In genomic region chr3:172042136-172042535, GRCh38 we compare ENCODE assay signal across 9 cellular contexts. TPM values are rescaled to one million over a fixed set of nuclear protein-coding genes. Genes with fewer than 3 reads are reported as not detected.
DNase-seq lines count a peak whose midpoint lies in the region; ATAC-seq and TF ChIP-seq lines count a peak whose summit lies in the region.
"Had no signal": no experiment of that assay in that cellular context is flagged by ENCODE, and none has a peak within 500 bp of the region (broad histone marks: within the 10 kb centered on the region; RNA-seq: fewer than 3 reads in every experiment).

No MANE protein-coding gene starts in this region.

- peaks cover 59 to 72% (median 61%) of the 10 kb centered on the region in 3 donors for H3K4me1 Mint-ChIP-seq in T-cell

- no peaks in the 10 kb centered on the region for H3K36me3 ChIP-seq in psoas muscle (ENCODE audit: insufficient read depth in 1 of 2, low read depth in 1 of 2)

- no peaks in the 10 kb centered on the region for H3K27me3 ChIP-seq in psoas muscle (ENCODE audit: insufficient read depth in 3 of 3, low read length in 2 of 3)

- peak overlapping the region; percentile 51 for H3K4me3 ChIP-seq in fibroblast of pulmonary artery (replicated peaks; ENCODE audit: low read depth, low read length)
- H3K4me3 ChIP-seq in psoas muscle: peak overlapping the region; percentile 95

- peaks cover 58% of the 10 kb centered on the region for H3K4me1 ChIP-seq in psoas muscle

- no peaks in the 10 kb centered on the region for H3K9me3 Mint-ChIP-seq in T-cell

- DNase-seq in ELR (ENCODE audit: low read depth): peak; percentile 15
- no peak for DNase-seq in T-cell
- DNase-seq in fibroblast of pulmonary artery (ENCODE audit: low read depth): peak; percentile 52
- no peak for DNase-seq in psoas muscle
- no peak for DNase-seq in NCI-H2227 (lab: John Stamatoyannopoulos, UW; ENCODE audit: unreplicated experiment)
- no peak for DNase-seq in NCI-H1417 (lab: John Stamatoyannopoulos, UW)
- DNase-seq: stimulated activated CD4-positive, alpha-beta T cell treated with anti-CD3 and anti-CD28 coated beads, Interleukin-4, amount 100 ng/mL, for 24 hours had no signal

- H3K27ac Mint-ChIP-seq in T-cell: peak overlapping the region in 1 of 2 donors; percentile 16

- TF ChIP-seq CTCF in fibroblast of pulmonary artery (IDR thresholded peaks at IDR 0.05; ENCODE audit: low read length, missing control alignments): no peak
- TF ChIP-seq CTCF in psoas muscle (IDR thresholded peaks at IDR 0.05): no peak

- 36 to 53% (median 38%) methylated on average over 5 of the region's 5 CpGs for WGBS in psoas muscle, 3 donors

- no peaks in the 10 kb centered on the region for H3K9me3 ChIP-seq in psoas muscle

- ATAC-seq in T-cell (replicated peaks in 1 of 4) (no peak), psoas muscle (peak in 1 of 4 donors; percentile 28), HG03175 (IDR thresholded peaks at IDR 0.05; ENCODE audit: unreplicated experiment) (no peak), HG03439 (IDR thresholded peaks at IDR 0.05; ENCODE audit: unreplicated experiment) (no peak)

- peak overlapping the region; percentile 79 to 81 (median 80) for H3K4me3 Mint-ChIP-seq in T-cell

- no peaks in the 10 kb centered on the region for H3K27me3 Mint-ChIP-seq in T-cell

- POLR2A ChIA-PET in T-cell (lab: Charles Lee): interaction anchor here (0.6 to 1.3 kb wide), 5 partner anchors 18 to 605 kb away, joined by 3 to 4 read pairs (median 3); no protein-coding TSS in a partner anchor

- H3K36me3 Mint-ChIP-seq in T-cell: no peaks in the 10 kb centered on the region

- peak overlapping the region; percentile 98 for H3K27ac ChIP-seq in psoas muscle

- intact Hi-C loops in psoas muscle (cut with DNase I): loop anchor here (5.0 to 10.0 kb wide), 3 partner anchors 83 to 110 kb away; no protein-coding TSS in a partner anchor

- CTCF ChIA-PET in T-cell (lab: Charles Lee): interaction anchor here (0.7 to 1.1 kb wide), 5 partner anchors 11 to 291 kb away, joined by 3 to 7 read pairs (median 4); no protein-coding TSS in a partner anchor

RNA-seq across cellular contexts. Expression of gene FNDC3B, which starts 2.8 kb away (rescaled TPM):
- total RNA-seq in T-cell: 10 to 100 TPM; 18.1 to 46.5 (median 23.5) TPM
- total RNA-seq in psoas muscle: 100 to 1,000 TPM in 1 of 4 donors, 10 to 100 TPM in 3; 50.8 to 133 (median 74.1) TPM
- polyA plus RNA-seq in psoas muscle: 10 to 100 TPM; 12.4 to 30.8 (median 19.4) TPM

Comparison
In these comparisons a context has a peak if more than half of its experiments do, and no peak if none do; other contexts are left out.
1. DNase-seq: peak in ELR (single experiment) and fibroblast of pulmonary artery (single experiment); none in T-cell (0 of 34), psoas muscle (0 of 2), NCI-H2227 (single experiment) and NCI-H1417 (0 of 3).